29 cellular contexts compared by ENCODE assay signal in the genomic region with DNA sequence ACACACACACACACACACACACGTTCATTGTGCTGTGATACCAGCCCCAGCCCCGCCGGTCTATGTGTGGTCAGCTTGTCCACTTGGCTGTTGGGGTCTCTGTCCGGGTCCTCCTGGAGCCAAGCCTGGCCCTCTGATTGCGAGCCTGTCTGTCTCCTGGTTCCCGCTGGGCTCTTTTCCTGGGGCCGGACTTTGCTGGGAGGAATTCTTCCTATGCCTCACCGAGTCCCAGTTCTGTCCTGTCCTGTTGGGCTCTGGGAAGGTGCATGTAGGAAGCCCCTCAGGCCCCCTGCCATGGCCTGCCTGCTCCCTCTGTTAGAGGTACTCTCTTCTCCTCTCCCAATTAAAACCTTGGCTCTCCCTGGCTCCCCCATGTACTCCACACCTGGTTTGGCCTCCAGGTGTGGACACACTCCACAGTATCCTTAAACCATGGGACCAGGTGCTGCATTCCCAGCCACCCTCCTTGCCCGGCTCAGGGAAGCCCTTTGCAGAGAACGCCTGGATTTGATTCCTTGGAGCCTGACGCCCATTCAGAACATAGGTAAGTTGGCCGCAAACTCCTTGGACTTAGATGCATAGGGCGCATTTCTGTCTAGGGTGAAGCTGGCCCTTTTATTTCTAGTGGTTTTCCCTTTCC. TPM values are rescaled to one million over a fixed set of nuclear protein-coding genes. Genes with fewer than 3 reads are reported as not detected.
A peak's percentile ranks its signal among the peaks of the same experiment; 100 is the strongest.
DNase-seq lines count a peak whose midpoint lies in the region; ATAC-seq and TF ChIP-seq lines count a peak whose summit lies in the region.
"Had no signal": no experiment of that assay in that cellular context is flagged by ENCODE, and none has a peak within 500 bp of the region (broad histone marks: within the 10 kb centered on the region; RNA-seq: fewer than 3 reads in every experiment).

No MANE protein-coding gene starts in this region.

- H3K9me2 ChIP-seq in GM23338 (ENCODE audit: insufficient read depth) = no peaks in the 10 kb centered on the region

- no peak overlapping the region for H3K4me2 ChIP-seq in GM23338
- H3K4me2 ChIP-seq: A549; BLaER1 treated with 17β-estradiol and CSF1 and Interleukin-3, amounts not matched to agents 10 nM and 100 nM; KMS-11; PC-9 had no signal

- H3K36me3 ChIP-seq in GM23338 (ENCODE audit: insufficient read depth) (no peaks in the 10 kb centered on the region), lower lobe of right lung (no peaks in the 10 kb centered on the region), HAP-1 (replicated peaks) (no peaks in the 10 kb centered on the region)
- H3K36me3 ChIP-seq: SJCRH30 had no signal

- H3K27ac Mint-ChIP-seq in GM23338 = peak overlapping the region; percentile 80; the same call in 1 of the 2 replicates
- H3K27ac Mint-ChIP-seq in WTC11 = peak overlapping the region; percentile 35
- peak overlapping the region; percentile 52 for H3K27ac Mint-ChIP-seq in stimulated activated effector memory CD8-positive, alpha-beta T cell treated with anti-CD3 and anti-CD28 coated beads, Interleukin-12 subunit alpha, Interleukin-12 subunit beta, amount 100 ng/mL, for 72 hours
- H3K27ac Mint-ChIP-seq: CD4-positive, alpha-beta T cell had no signal

- H3K4me1 ChIP-seq in GM23338 (ENCODE audit: insufficient read depth) (peaks cover 15% of the 10 kb centered on the region; the same call in 1 of the 2 replicates), lower lobe of right lung (peaks cover 21% of the 10 kb centered on the region), HAP-1 (no peaks in the 10 kb centered on the region; the same call in 1 of the 2 replicates)
- H3K4me1 ChIP-seq: A549, SJCRH30 had no signal

- no peaks in the 10 kb centered on the region for H4K20me1 ChIP-seq in GM23338 (replicated peaks; ENCODE audit: insufficient read depth)

- in situ Hi-C loops in HAP-1 (cut with MboI; ENCODE audit: low sequenced_read_pairs) = no loop called here

- intact Hi-C loops in lower lobe of right lung (cut with DNase I) = no loop called here

- ATAC-seq in GM23338 = no peak; the same call in 1 of the 3 replicates
- ATAC-seq in WTC11 = peak; percentile 40
- ATAC-seq in lower lobe of right lung = peak; percentile 9 to 12
- peak; percentile 28 for ATAC-seq in stimulated activated effector memory CD8-positive, alpha-beta T cell treated with anti-CD3 and anti-CD28 coated beads, Interleukin-12 subunit alpha, Interleukin-12 subunit beta, amount 100 ng/mL, for 72 hours
- ATAC-seq: A549, Right ventricle myocardium inferior, SK-N-SH treated with all-trans-retinoic acid at 6 μM for 48 hours had no signal

- H3K9me3 Mint-ChIP-seq in GM23338 (no peaks in the 10 kb centered on the region), WTC11 (no peaks in the 10 kb centered on the region)
- no peaks in the 10 kb centered on the region for H3K9me3 Mint-ChIP-seq in stimulated activated effector memory CD8-positive, alpha-beta T cell treated with anti-CD3 and anti-CD28 coated beads, Interleukin-12 subunit alpha, Interleukin-12 subunit beta, amount 100 ng/mL, for 72 hours
- H3K9me3 Mint-ChIP-seq: CD4-positive, alpha-beta T cell had no signal

- peaks cover 59% of the 10 kb centered on the region for H3K79me2 ChIP-seq in GM23338 (replicated peaks; ENCODE audit: insufficient read depth)

- no peak for TF ChIP-seq CTCF in GM23338 (conservative IDR thresholded peaks at IDR 0.05; ENCODE audit: low read depth in 2 of 2)
- no peak for TF ChIP-seq CTCF in WTC11 (IDR thresholded peaks at IDR 0.05)
- TF ChIP-seq CTCF in lower lobe of right lung (IDR thresholded peaks at IDR 0.05) = no peak

- H3K4me1 Mint-ChIP-seq in GM23338 = peaks cover 48% of the 10 kb centered on the region
- peaks cover 54% of the 10 kb centered on the region for H3K4me1 Mint-ChIP-seq in WTC11
- H3K4me1 Mint-ChIP-seq in stimulated activated effector memory CD8-positive, alpha-beta T cell treated with anti-CD3 and anti-CD28 coated beads, Interleukin-12 subunit alpha, Interleukin-12 subunit beta, amount 100 ng/mL, for 72 hours = peaks cover 8% of the 10 kb centered on the region

- H3K4me3 Mint-ChIP-seq in GM23338 = no peak overlapping the region
- no peak overlapping the region for H3K4me3 Mint-ChIP-seq in WTC11
- no peak overlapping the region for H3K4me3 Mint-ChIP-seq in stimulated activated effector memory CD8-positive, alpha-beta T cell treated with anti-CD3 and anti-CD28 coated beads, Interleukin-12 subunit alpha, Interleukin-12 subunit beta, amount 100 ng/mL, for 72 hours
- H3K4me3 Mint-ChIP-seq: CD4-positive, alpha-beta T cell had no signal

- H3K27ac ChIP-seq in GM23338 (ENCODE audit: low read depth) (no peak overlapping the region), lower lobe of right lung (no peak overlapping the region)
- H3K27ac ChIP-seq: A549; BLaER1 treated with 17β-estradiol and CSF1 and Interleukin-3, amounts not matched to agents 10 nM and 100 nM; KMS-11; PC-9; SJCRH30 had no signal

- no peak overlapping the region for H3K4me3 ChIP-seq in GM23338
- no peak overlapping the region for H3K4me3 ChIP-seq in lower lobe of right lung
- H3K4me3 ChIP-seq in HAP-1 = no peak overlapping the region
- H3K4me3 ChIP-seq: A549; BLaER1 treated with 17β-estradiol and CSF1 and Interleukin-3, amounts not matched to agents 10 nM and 100 nM; PC-9; SJCRH30 had no signal

- POLR2A ChIA-PET in WTC11 (lab: Charles Lee) = no interaction called here

- DNase-seq in GM23338 (ENCODE audit: low spot score) (no peak), WTC11 (ENCODE audit: low spot score) (no peak), lower lobe of right lung (no peak), HAP-1 (ENCODE audit: low spot score in 2 of 2) (no peak), EL (no peak)
- no peak for DNase-seq in stimulated activated effector memory CD8-positive, alpha-beta T cell treated with anti-CD3 and anti-CD28 coated beads, Interleukin-12 subunit alpha, Interleukin-12 subunit beta, amount 100 ng/mL, for 72 hours (ENCODE audit: low spot score in 2 of 2)
- no peak for DNase-seq in stimulated activated CD4-positive, alpha-beta T cell treated with anti-CD3 and anti-CD28 coated beads, Interleukin-4, amount 100 ng/mL, for 4 hours
- DNase-seq: AML-193; CD4-positive, alpha-beta T cell; DMS79; GF-D8; HCEC 1CT; IMR-90; NCI-H1048; NCI-H1417; NCI-H1694 treated with DMSO at 0.1 percent for 48 hours; NCI-H2081; NCI-H2171 treated with DMSO at 0.1 percent for 48 hours; NCI-H345; NCI-H510A treated with DMSO at 0.1 percent for 48 hours; NCI-H748 treated with DMSO at 0.1 percent for 48 hours; NK-92 treated with Interleukin-12 subunit alpha and Interleukin-12 subunit beta, amount 100 ng/mL, for 24 hours; PC-9; SJCRH30 had no signal

- H3K27me3 ChIP-seq in GM23338 (ENCODE audit: insufficient read depth) (no peaks in the 10 kb centered on the region), lower lobe of right lung (ENCODE audit: low read depth) (no peaks in the 10 kb centered on the region), HAP-1 (ENCODE audit: low read depth) (no peaks in the 10 kb centered on the region)
- H3K27me3 ChIP-seq: BLaER1 treated with 17β-estradiol and CSF1 and Interleukin-3, amounts not matched to agents 10 nM and 100 nM; SJCRH30 had no signal

- H2AFZ ChIP-seq in GM23338 = no peak overlapping the region
- H2AFZ ChIP-seq: PC-9 had no signal

- CTCF ChIA-PET in WTC11 (lab: Charles Lee) = interaction anchor here (0.8 to 1.1 kb wide), 2 partner anchors 11 to 30 kb away, joined by 3 read pairs; no protein-coding TSS in a partner anchor

- no peaks in the 10 kb centered on the region for H3K9me3 ChIP-seq in lower lobe of right lung
- no peaks in the 10 kb centered on the region for H3K9me3 ChIP-seq in HAP-1
- H3K9me3 ChIP-seq: A549; BLaER1 treated with 17β-estradiol and CSF1 and Interleukin-3, amounts not matched to agents 10 nM and 100 nM; SJCRH30 had no signal

- H3K36me3 Mint-ChIP-seq in GM23338 (ENCODE audit: low read depth) = no peaks in the 10 kb centered on the region
- H3K36me3 Mint-ChIP-seq in WTC11 = no peaks in the 10 kb centered on the region
- H3K36me3 Mint-ChIP-seq in stimulated activated effector memory CD8-positive, alpha-beta T cell treated with anti-CD3 and anti-CD28 coated beads, Interleukin-12 subunit alpha, Interleukin-12 subunit beta, amount 100 ng/mL, for 72 hours = no peaks in the 10 kb centered on the region

- H3K27me3 Mint-ChIP-seq in GM23338 (ENCODE audit: insufficient read depth, low read depth, poor library complexity) = peaks cover 17% of the 10 kb centered on the region
- H3K27me3 Mint-ChIP-seq in WTC11 (ENCODE audit: low read depth) = no peaks in the 10 kb centered on the region
- H3K27me3 Mint-ChIP-seq: CD4-positive, alpha-beta T cell had no signal

- no peaks in the 10 kb centered on the region for H3F3A ChIP-seq in GM23338 (replicated peaks; ENCODE audit: low read depth)

TF ChIP-seq in WTC11, 78 proteins besides CTCF, POLR2A, EP300 and RAD21:
- no peak for TF ChIP-seq ZNF671 (CRISPR knock-in tag; IDR thresholded peaks at IDR 0.05)
- TF ChIP-seq JUN (CRISPR knock-in tag; IDR thresholded peaks at IDR 0.05) = no peak
- no peak for TF ChIP-seq ELF4 (CRISPR knock-in tag; IDR thresholded peaks at IDR 0.05; ENCODE audit: low read depth)
- TF ChIP-seq GRHL2 (CRISPR knock-in tag; IDR thresholded peaks at IDR 0.05; ENCODE audit: insufficient replicate concordance, severe bottlenecking) = no peak
- no peak for TF ChIP-seq NR3C1 (CRISPR knock-in tag; conservative IDR thresholded peaks at IDR 0.05; ENCODE audit: low read depth)

RNA-seq across cellular contexts. Expression of gene CABLES1, which starts 42.3 kb away (rescaled TPM):
- 8.8 and 12.4 TPM in 2 replicates for total RNA-seq in GM23338 (2014; rRNA removed; shearing (Covaris generic))
- 2.6 and 3.4 TPM in 2 replicates for polyA plus RNA-seq in GM23338 (2016; fragmentation: Nextera tagmentation; extraction: Ambion mirVana)
- 15.4 to 18.0 TPM (median 17.0 TPM) in 3 replicates for total RNA-seq in WTC11 (2021)
- total RNA-seq in lower lobe of right lung = 44.2 TPM
- total RNA-seq: CD4-positive, alpha-beta T cell had no signal
